In genomic region chr11:69078508-69078907, GRCh38 we compare ENCODE assay signal across 16 cellular contexts. TPM values are rescaled to one million over a fixed set of nuclear protein-coding genes. Genes with fewer than 3 reads are reported as not detected.
DNase-seq lines count a peak whose midpoint lies in the region; ATAC-seq and TF ChIP-seq lines count a peak whose summit lies in the region.
"Had no signal": no experiment of that assay in that cellular context is flagged by ENCODE, and none has a peak within 500 bp of the region (broad histone marks: within the 10 kb centered on the region; RNA-seq: fewer than 3 reads in every experiment).

No MANE protein-coding gene starts in this region.

- H2BK5ac ChIP-seq in neuronal stem cell (ENCODE audit: low read length) = peak overlapping the region; percentile 18

- no peak overlapping the region for H2BK120ac ChIP-seq in neuronal stem cell (ENCODE audit: low read depth, low read length)

- CTCF ChIA-PET in RWPE1 (lab: Yijun Ruan, JAX) (interaction anchor here (0.6 kb wide), 1 partner anchor 398 kb away, joined by 3 read pairs; no protein-coding TSS in a partner anchor), GM10248 (lab: Yijun Ruan, JAX) (no interaction called here)

- peaks cover 68 to 77% of the 10 kb centered on the region in 2 donors for H3K36me3 Mint-ChIP-seq in CD14-positive monocyte
- peaks cover 32% of the 10 kb centered on the region for H3K36me3 Mint-ChIP-seq in endothelial cell (ENCODE audit: low read depth, unreplicated experiment)

- H3K9me3 Mint-ChIP-seq in CD14-positive monocyte = no peaks in the 10 kb centered on the region
- no peaks in the 10 kb centered on the region for H3K9me3 Mint-ChIP-seq in endothelial cell (ENCODE audit: unreplicated experiment)
- H3K9me3 Mint-ChIP-seq: CD4-positive, alpha-beta memory T cell; H9 had no signal

- no peaks in the 10 kb centered on the region for H3K27me3 ChIP-seq in neuronal stem cell (ENCODE audit: control insufficient read depth in 3 of 3, insufficient read depth in 3 of 3, low read depth in 1 of 3, low read length in 3 of 3)
- H3K27me3 ChIP-seq: BE2C had no signal

- H3K4me2 ChIP-seq in neuronal stem cell (ENCODE audit: insufficient read depth, low read length, poor library complexity, severe bottlenecking) = no peak overlapping the region

- WGBS in neuronal stem cell (ENCODE audit: extremely low coverage in 2 of 2, insufficient read length in 2 of 2, insufficient replicate concordance in 1 of 2), 2 donors = no CpG with 5 or more reads among the region's 15 CpGs

- H3K4me1 Mint-ChIP-seq in CD14-positive monocyte (peaks cover 35% of the 10 kb centered on the region), endothelial cell (ENCODE audit: unreplicated experiment) (no peaks in the 10 kb centered on the region)

- no peak overlapping the region for H3K4me3 ChIP-seq in neuronal stem cell (ENCODE audit: low read length in 2 of 2)
- H3K4me3 ChIP-seq: K562 had no signal

- H3K27me3 Mint-ChIP-seq in CD14-positive monocyte (ENCODE audit: low read depth in 3 of 3) (peaks cover 0 to 1% (median 0%) of the 10 kb centered on the region in 3 donors), endothelial cell (ENCODE audit: unreplicated experiment) (no peaks in the 10 kb centered on the region)
- H3K27me3 Mint-ChIP-seq: CD4-positive, alpha-beta memory T cell had no signal

- DNase-seq in CD14-positive monocyte (ENCODE audit: low spot score) (no peak), RWPE1 (ENCODE audit: low spot score) (no peak), endothelial cell (ENCODE audit: low spot score) (no peak), neuronal stem cell (ENCODE audit: low spot score) (no peak), COR-L47 (lab: John Stamatoyannopoulos, UW) (no peak), UCSD-AML1 (lab: John Stamatoyannopoulos, UW; ENCODE audit: unreplicated experiment) (no peak), GM10248 (ENCODE audit: extremely low spot score) (no peak)
- DNase-seq: ACHN; BE2C; Calu3; CD4-positive, alpha-beta memory T cell; DMS79 treated with DMSO at 0.1 percent for 48 hours; H9 had no signal

- no peak overlapping the region for H2AK5ac ChIP-seq in neuronal stem cell (ENCODE audit: low read depth, low read length)

- H2AFZ ChIP-seq in neuronal stem cell (ENCODE audit: low read length) = no peak overlapping the region

- peaks cover 6 to 26% of the 10 kb centered on the region in 2 donors for H3K36me3 ChIP-seq in neuronal stem cell (replicated peaks in 1 of 2; ENCODE audit: control insufficient read depth in 2 of 2, insufficient read depth in 2 of 2, low read length in 2 of 2)
- H3K36me3 ChIP-seq: BE2C had no signal

- H3K79me1 ChIP-seq in neuronal stem cell (ENCODE audit: low read depth, low read length) = peaks cover 4% of the 10 kb centered on the region

- H3K18ac ChIP-seq in neuronal stem cell (ENCODE audit: low read length) = no peak overlapping the region

- H3K23ac ChIP-seq in neuronal stem cell (ENCODE audit: low read depth, low read length, poor library complexity) = peak overlapping the region; percentile 34

- TF ChIP-seq CTCF in CD14-positive monocyte (IDR thresholded peaks at IDR 0.05) = no peak
- no peak for TF ChIP-seq CTCF in RWPE1 (conservative IDR thresholded peaks at IDR 0.05; ENCODE audit: low read depth)
- no peak for TF ChIP-seq CTCF in endothelial cell (IDR thresholded peaks at IDR 0.05; ENCODE audit: unreplicated experiment)
- TF ChIP-seq CTCF in GM10248 (IDR thresholded peaks at IDR 0.05; ENCODE audit: control extremely low read depth, extremely low read depth, low read depth, missing control alignments) = no peak

- ATAC-seq in HG02610 (IDR thresholded peaks at IDR 0.05; ENCODE audit: unreplicated experiment) = no peak
- ATAC-seq: K562 had no signal

- H3K27ac Mint-ChIP-seq in CD14-positive monocyte = peak overlapping the region; percentile 95 to 99 (median 97)
- H3K27ac Mint-ChIP-seq in endothelial cell (ENCODE audit: unreplicated experiment) = no peak overlapping the region
- H3K27ac Mint-ChIP-seq: H9 had no signal

- no peaks in the 10 kb centered on the region for H3K4me1 ChIP-seq in neuronal stem cell (ENCODE audit: control insufficient read depth in 2 of 2, insufficient read depth in 1 of 2, low read depth in 1 of 2, low read length in 2 of 2)
- H3K4me1 ChIP-seq: BE2C had no signal

- no peak overlapping the region for H3K4ac ChIP-seq in neuronal stem cell (ENCODE audit: low read length)

- H3K9me3 ChIP-seq in neuronal stem cell (replicated peaks in 1 of 2; ENCODE audit: control insufficient read depth in 2 of 2, insufficient read depth in 1 of 2, low read depth in 1 of 2, low read length in 2 of 2) = no peaks in the 10 kb centered on the region
- H3K9me3 ChIP-seq: BE2C had no signal

- H3K14ac ChIP-seq in neuronal stem cell (ENCODE audit: low read length) = no peak overlapping the region

- no peak overlapping the region for H2BK15ac ChIP-seq in neuronal stem cell (ENCODE audit: low read length)

- no peak overlapping the region for H3K4me3 Mint-ChIP-seq in CD14-positive monocyte
- peak overlapping the region; percentile 42 for H3K4me3 Mint-ChIP-seq in endothelial cell (ENCODE audit: unreplicated experiment)
- H3K4me3 Mint-ChIP-seq: CD4-positive, alpha-beta memory T cell; H9 had no signal

- H3K9ac ChIP-seq in neuronal stem cell (ENCODE audit: low read depth, low read length, poor library complexity) = no peak overlapping the region

- no peak overlapping the region for H4K8ac ChIP-seq in neuronal stem cell (ENCODE audit: low read depth, low read length)

- POLR2A ChIA-PET in RWPE1 (lab: Yijun Ruan, JAX; ENCODE audit: low non-redundant PET) = no interaction called here
- POLR2A ChIA-PET in GM10248 (lab: Yijun Ruan, JAX) = no interaction called here

- peak overlapping the region; percentile 83 for H3K27ac ChIP-seq in RWPE1
- no peak overlapping the region for H3K27ac ChIP-seq in neuronal stem cell (replicated peaks; ENCODE audit: low read length)
- H3K27ac ChIP-seq: C4-2B had no signal

- intact Hi-C loops in CD14-positive monocyte (cut with micrococcal nuclease) = no loop called here

- no peak overlapping the region for H2BK12ac ChIP-seq in neuronal stem cell (ENCODE audit: low read length)

- no peak overlapping the region for H4K91ac ChIP-seq in neuronal stem cell (ENCODE audit: low read depth, low read length, poor library complexity)

RNA-seq across cellular contexts. Expression of gene TPCN2, which starts 29.8 kb away (rescaled TPM):
- 10 to 100 TPM; 29.3 to 31.5 TPM for polyA plus RNA-seq in CD14-positive monocyte
- 31.4 TPM for total RNA-seq in endothelial cell (ENCODE audit: unreplicated experiment)
- polyA plus RNA-seq in neuronal stem cell (2013, experiment 1 of 2) = 4.3 TPM
- 4.3 TPM for polyA plus RNA-seq in neuronal stem cell (2013, experiment 2 of 2)
